ENCODE assay signal across 13 cellular contexts in the genomic region with DNA sequence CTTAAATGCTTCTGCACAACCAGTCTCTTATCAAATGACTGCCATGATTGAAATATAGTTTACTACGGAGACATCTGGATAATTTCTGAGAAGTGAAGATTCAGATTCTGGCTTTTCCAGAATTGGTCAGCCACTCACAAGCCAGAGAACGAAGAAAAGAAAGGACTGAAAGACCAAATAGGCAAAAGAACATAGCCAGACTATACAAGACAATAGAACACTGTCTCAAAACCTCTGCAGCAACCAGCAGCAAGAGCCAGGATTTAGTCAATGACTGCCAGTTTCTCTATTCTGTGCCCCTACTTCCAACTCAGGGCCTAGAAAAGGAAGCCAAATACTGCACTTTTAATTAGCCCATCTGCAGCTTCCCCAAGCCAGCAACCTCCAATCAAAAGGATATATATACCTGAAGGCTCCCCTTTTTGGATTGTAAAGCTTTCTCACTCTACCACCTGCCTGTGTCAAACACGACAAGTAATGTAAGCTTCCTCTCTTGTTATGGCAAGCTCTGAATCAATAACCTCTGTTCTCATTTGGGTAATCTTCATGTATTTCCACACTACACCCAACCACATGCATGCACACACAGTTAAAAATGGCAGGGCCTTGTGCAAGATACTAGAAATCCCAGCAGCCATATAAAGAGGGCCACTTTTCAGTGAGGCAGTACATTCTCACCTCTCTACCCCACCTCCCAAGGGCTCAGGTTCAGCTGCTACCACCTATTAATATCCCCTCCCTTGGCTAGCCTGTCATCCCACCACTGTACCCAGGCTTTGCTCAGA.
"Had no signal": no experiment of that assay in that cellular context is flagged by ENCODE, and none has a peak within 500 bp of the region (broad histone marks: within the 10 kb centered on the region; RNA-seq: fewer than 3 reads in every experiment).

No MANE protein-coding gene starts in this region.

- H3K4me3 Mint-ChIP-seq: activated naive CD8-positive, alpha-beta T cell treated with anti-CD3 and anti-CD28 coated beads, Interleukin-2, amount 50 U/mL, for 24 hours; activated T-helper 17 cell treated with anti-CD3 and anti-CD28 coated beads, Interleukin-2, amount 50 U/mL, for 72 hours; mesothelial cell of epicardium; neural crest cell; stimulated activated memory B cell treated with anti-CD40 and anti-IgM and Interleukin-4, amounts not matched to agents 10 μg/mL and 1 μg/mL and 100 μg/mL, for 72 hours; T-cell; type B pancreatic cell had no signal

- H3K27me3 ChIP-seq: cardiac muscle cell, ovary had no signal

- H3K27ac ChIP-seq: cardiac muscle cell, ovary had no signal

- H3K36me3 Mint-ChIP-seq: stimulated activated memory B cell treated with anti-CD40 and anti-IgM and Interleukin-4, amounts not matched to agents 10 μg/mL and 1 μg/mL and 100 μg/mL, for 72 hours; T-cell; type B pancreatic cell had no signal

- H3K4me1 Mint-ChIP-seq: activated naive CD8-positive, alpha-beta T cell treated with anti-CD3 and anti-CD28 coated beads, Interleukin-2, amount 50 U/mL, for 24 hours; activated T-helper 17 cell treated with anti-CD3 and anti-CD28 coated beads, Interleukin-2, amount 50 U/mL, for 72 hours; mesothelial cell of epicardium; stimulated activated memory B cell treated with anti-CD40 and anti-IgM and Interleukin-4, amounts not matched to agents 10 μg/mL and 1 μg/mL and 100 μg/mL, for 72 hours; T-cell had no signal

- H3K27ac Mint-ChIP-seq: activated naive CD8-positive, alpha-beta T cell treated with anti-CD3 and anti-CD28 coated beads, Interleukin-2, amount 50 U/mL, for 24 hours; activated T-helper 17 cell treated with anti-CD3 and anti-CD28 coated beads, Interleukin-2, amount 50 U/mL, for 72 hours; mesothelial cell of epicardium; stimulated activated memory B cell treated with anti-CD40 and anti-IgM and Interleukin-4, amounts not matched to agents 10 μg/mL and 1 μg/mL and 100 μg/mL, for 72 hours; T-cell; type B pancreatic cell had no signal

- H3K36me3 ChIP-seq: cardiac muscle cell, ovary had no signal

- H3K4me3 ChIP-seq: cardiac muscle cell, ovary had no signal

- H3K9me3 Mint-ChIP-seq: activated T-helper 17 cell treated with anti-CD3 and anti-CD28 coated beads, Interleukin-2, amount 50 U/mL, for 72 hours had no signal

- DNase-seq: activated CD4-positive, CD25-positive, alpha-beta regulatory T cell treated with anti-CD3 and anti-CD28 coated beads, Interleukin-2, amount 50 U/mL, for 72 hours; activated naive CD4-positive, alpha-beta T cell treated with Interleukin-2 at 50 U/mL for 16 hours; activated naive CD8-positive, alpha-beta T cell treated with anti-CD3 and anti-CD28 coated beads, Interleukin-2, amount 50 U/mL, for 24 hours; ovary; stimulated activated CD4-positive, alpha-beta T cell treated with anti-CD3 and anti-CD28 coated beads, Interleukin-2, amount 100 ng/mL, for 48 hours; T-cell; T-helper 9 cell had no signal

- H3K9me3 ChIP-seq: ovary had no signal

- H3K27me3 Mint-ChIP-seq: stimulated activated memory B cell treated with anti-CD40 and anti-IgM and Interleukin-4, amounts not matched to agents 10 μg/mL and 1 μg/mL and 100 μg/mL, for 72 hours; type B pancreatic cell had no signal
